19 cellular contexts compared by ENCODE assay signal in genomic region chr12:24888813-24889212, GRCh38.
"Had no signal": no experiment of that assay in that cellular context is flagged by ENCODE, and none has a peak within 500 bp of the region (broad histone marks: within the 10 kb centered on the region; RNA-seq: fewer than 3 reads in every experiment).

No MANE protein-coding gene starts in this region.

- H3K9me3 Mint-ChIP-seq: activated B cell treated with CpG ODN at 0.5 μM for 24 hours; activated CD8-positive, alpha-beta T cell treated with anti-CD3 and anti-CD28 coated beads for 36 hours; activated naive CD4-positive, alpha-beta T cell treated with anti-CD3 and anti-CD28 coated beads, Interleukin-2, amount 50 U/mL, for 24 hours; activated T-cell treated with anti-CD3 and anti-CD28 coated beads, Interleukin-2, amount 50 U/mL, for 24 hours; T-cell had no signal

- H3K4me3 Mint-ChIP-seq: activated B cell treated with CpG ODN at 0.5 μM for 24 hours; activated CD4-positive, alpha-beta T cell treated with anti-CD3 and anti-CD28 coated beads, Interleukin-2, amount 10 ng/mL, durations not matched to agents 24 days and 14 days; activated CD8-positive, alpha-beta T cell treated with anti-CD3 and anti-CD28 coated beads for 36 hours; activated naive CD4-positive, alpha-beta T cell treated with anti-CD3 and anti-CD28 coated beads, Interleukin-2, amount 50 U/mL, for 24 hours; activated T-cell treated with anti-CD3 and anti-CD28 coated beads, Interleukin-2, amount 50 U/mL, for 24 hours; T-cell had no signal

- H3K4me3 ChIP-seq: ascending aorta, breast epithelium, coronary artery, lower lobe of right lung, tibial artery had no signal

- H3K4me1 Mint-ChIP-seq: activated B cell treated with CpG ODN at 0.5 μM for 24 hours; activated naive CD4-positive, alpha-beta T cell treated with anti-CD3 and anti-CD28 coated beads, Interleukin-2, amount 50 U/mL, for 24 hours; T-cell had no signal

- H3K27me3 Mint-ChIP-seq: activated B cell treated with CpG ODN at 0.5 μM for 24 hours; activated CD4-positive, alpha-beta T cell treated with anti-CD3 and anti-CD28 coated beads, Interleukin-2, amount 10 ng/mL, durations not matched to agents 24 days and 14 days; activated CD8-positive, alpha-beta T cell treated with anti-CD3 and anti-CD28 coated beads for 36 hours; T-cell had no signal

- DNase-seq: activated B cell treated with CpG ODN at 0.5 μM for 24 hours; activated CD4-positive, alpha-beta T cell treated with anti-CD3 and anti-CD28 coated beads, Interleukin-2, amount 10 ng/mL, durations not matched to agents 24 days and 14 days; activated CD8-positive, alpha-beta T cell treated with anti-CD3 and anti-CD28 coated beads for 36 hours; activated T-cell treated with anti-CD3 and anti-CD28 coated beads, Interleukin-2, amount 50 U/mL, for 24 hours; foreskin fibroblast; hypothalamus; lower lobe of right lung; occipital lobe; stimulated activated CD8-positive, alpha-beta memory T cell treated with anti-CD3 and anti-CD28 coated beads, Interleukin-4, amount 100 ng/mL, for 48 hours; stimulated activated naive CD4-positive, alpha-beta T cell; T-cell; tibial artery had no signal

- H3K36me3 Mint-ChIP-seq: activated naive CD4-positive, alpha-beta T cell treated with anti-CD3 and anti-CD28 coated beads, Interleukin-2, amount 50 U/mL, for 24 hours; T-cell had no signal

- H3K27ac Mint-ChIP-seq: activated B cell treated with CpG ODN at 0.5 μM for 24 hours; activated CD4-positive, alpha-beta T cell treated with anti-CD3 and anti-CD28 coated beads, Interleukin-2, amount 10 ng/mL, durations not matched to agents 24 days and 14 days; activated CD8-positive, alpha-beta T cell treated with anti-CD3 and anti-CD28 coated beads for 36 hours; activated naive CD4-positive, alpha-beta T cell treated with anti-CD3 and anti-CD28 coated beads, Interleukin-2, amount 50 U/mL, for 24 hours; activated T-cell treated with anti-CD3 and anti-CD28 coated beads, Interleukin-2, amount 50 U/mL, for 24 hours; T-cell had no signal

- ATAC-seq: activated CD8-positive, alpha-beta T cell treated with anti-CD3 and anti-CD28 coated beads for 36 hours; lower lobe of right lung; T-cell had no signal

- H3K27ac ChIP-seq: ascending aorta, breast epithelium, coronary artery, lower lobe of right lung, tibial artery had no signal

- H3K36me3 ChIP-seq: ascending aorta, breast epithelium, lower lobe of right lung, tibial artery had no signal

- FAIRE-seq: endometrium, keratinocyte, urothelium cell line had no signal

- H3K9me3 ChIP-seq: ascending aorta, breast epithelium, lower lobe of right lung, tibial artery had no signal

- H3K27me3 ChIP-seq: ascending aorta, breast epithelium, tibial artery had no signal

- H3K4me1 ChIP-seq: ascending aorta, breast epithelium, lower lobe of right lung, tibial artery had no signal
